21 cellular contexts compared by ENCODE assay signal in the genomic region with DNA sequence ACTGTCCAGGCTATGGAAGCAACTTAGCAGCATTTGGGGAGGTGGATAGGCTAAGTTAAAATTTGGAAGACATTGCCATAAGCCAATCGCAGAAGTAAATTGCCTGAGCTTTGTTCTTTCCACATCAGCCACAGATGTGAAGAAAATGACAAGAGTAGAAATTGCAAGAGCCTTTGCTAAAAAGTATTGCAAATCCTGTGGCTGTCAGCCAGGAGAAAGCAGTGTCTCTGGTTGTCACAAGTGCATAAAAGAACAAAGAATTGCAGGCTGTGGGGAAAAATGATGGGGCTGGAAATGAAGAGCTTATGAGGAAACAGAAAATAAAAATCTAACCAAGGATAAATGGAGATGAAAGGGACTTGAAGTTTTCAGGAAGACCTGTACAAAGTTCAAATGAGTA.
"Had no signal": no experiment of that assay in that cellular context is flagged by ENCODE, and none has a peak within 500 bp of the region (broad histone marks: within the 10 kb centered on the region; RNA-seq: fewer than 3 reads in every experiment).

No MANE protein-coding gene starts in this region.

- H3K27me3 ChIP-seq: gastrocnemius medialis, neutrophil, tibial nerve had no signal

- H3K36me3 ChIP-seq: gastrocnemius medialis, neutrophil, prostate gland, tibial nerve had no signal

- H3K27ac Mint-ChIP-seq: activated naive CD8-positive, alpha-beta T cell; activated T-cell treated with anti-CD3 and anti-CD28 coated beads, Interleukin-2, amount 50 U/mL, for 72 hours; effector memory CD8-positive, alpha-beta T cell had no signal

- H3K27me3 Mint-ChIP-seq: activated naive CD8-positive, alpha-beta T cell; effector memory CD8-positive, alpha-beta T cell had no signal

- H3K27ac ChIP-seq: gastrocnemius medialis, neutrophil, prostate gland, tibial nerve, VCaP had no signal

- DNase-seq: activated CD4-positive, alpha-beta T cell treated with anti-CD3 and anti-CD28 coated beads for 4 hours; activated CD4-positive, alpha-beta T cell treated with anti-CD3 and anti-CD28 coated beads, Interleukin-2, amount 50 U/mL, for 4 hours; activated naive CD4-positive, alpha-beta T cell; activated T-cell treated with anti-CD3 and anti-CD28 coated beads for 4 hours; activated T-cell treated with anti-CD3 and anti-CD28 coated beads, Interleukin-2, amount 50 U/mL, for 72 hours; amniotic stem cell; caudate nucleus; cortex of kidney; effector memory CD8-positive, alpha-beta T cell; erythroblast; gastrocnemius medialis; glutamatergic neuron; mesenchymal stem cell; stimulated activated CD4-positive, alpha-beta T cell treated with anti-CD3 and anti-CD28 coated beads, Interleukin-15, amount 100 ng/mL, for 24 hours; stimulated activated naive CD4-positive, alpha-beta T cell treated with Interleukin-2 at 50 U/mL for 16 hours had no signal

- H3K4me3 ChIP-seq: gastrocnemius medialis, prostate gland, tibial nerve had no signal

- H3K4me3 Mint-ChIP-seq: activated naive CD8-positive, alpha-beta T cell; activated T-cell treated with anti-CD3 and anti-CD28 coated beads, Interleukin-2, amount 50 U/mL, for 72 hours; effector memory CD8-positive, alpha-beta T cell; nephron had no signal

- ATAC-seq: activated T-cell treated with anti-CD3 and anti-CD28 coated beads, Interleukin-2, amount 50 U/mL, for 72 hours; effector memory CD8-positive, alpha-beta T cell; gastrocnemius medialis had no signal

- H3K36me3 Mint-ChIP-seq: activated naive CD8-positive, alpha-beta T cell had no signal

- H3K4me1 ChIP-seq: gastrocnemius medialis, prostate gland, tibial nerve had no signal

- H3K9me3 ChIP-seq: gastrocnemius medialis, neutrophil, prostate gland, tibial nerve had no signal
